In the genomic region with DNA sequence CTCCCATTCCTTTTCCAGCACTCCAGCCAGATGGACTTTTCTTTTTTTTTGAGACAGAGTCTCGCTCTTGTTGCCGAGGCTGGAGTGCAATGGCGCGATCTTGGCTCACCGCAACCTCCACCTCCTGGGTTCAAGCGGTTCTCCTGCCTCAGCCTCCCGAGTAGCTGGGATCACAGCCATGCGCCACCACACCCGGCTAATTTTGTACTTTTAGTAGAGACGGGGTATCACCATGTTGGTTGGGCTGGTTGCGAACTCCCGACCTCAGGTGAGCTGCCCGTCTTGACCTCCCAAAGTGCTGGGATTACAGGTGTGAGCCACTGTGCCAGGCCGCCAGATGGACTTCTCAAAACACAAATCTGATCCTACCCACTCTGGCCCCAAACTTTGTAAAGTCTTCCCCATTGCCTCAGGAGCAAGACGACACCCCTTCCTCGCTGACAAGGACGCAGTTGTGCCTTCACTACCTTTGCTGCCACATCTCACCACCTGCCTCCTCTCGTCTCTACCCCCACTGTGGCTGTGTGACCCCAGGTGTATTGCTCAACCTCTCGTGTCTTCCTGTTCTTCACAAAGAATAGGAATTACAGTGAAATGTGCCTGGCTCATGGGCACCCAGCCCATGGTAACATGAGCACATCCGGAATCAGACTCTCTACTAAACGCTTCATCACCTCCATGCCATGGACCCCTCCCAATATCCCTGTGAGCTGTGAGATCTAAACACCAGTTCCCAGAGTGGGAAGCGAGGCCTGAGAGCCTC, we compare ENCODE assay signal across 1 cellular context.
TF ChIP-seq lines count a peak whose summit lies in the region.

No MANE protein-coding gene starts in this region.

TF ChIP-seq in SK-N-SH, 30 proteins besides CTCF, POLR2A, EP300 and RAD21 (continued from another document):
- TF ChIP-seq IRF3 (IDR thresholded peaks at IDR 0.05; ENCODE audit: low read depth, low read length), result no peak
- TF ChIP-seq EZH2phosphoT487 (IDR thresholded peaks at IDR 0.05; ENCODE audit: borderline replicate concordance, low read depth), result no peak
- TF ChIP-seq ELF1 (IDR thresholded peaks at IDR 0.05), result no peak
